In genomic region chr12:11779286-11779685, GRCh38 we compare ENCODE assay signal across 9 cellular contexts.
A peak's percentile ranks its signal among the peaks of the same experiment; 100 is the strongest.
DNase-seq lines count a peak whose midpoint lies in the region; ATAC-seq, FAIRE-seq and TF ChIP-seq lines count a peak whose summit lies in the region.
"Had no signal": no experiment of that assay in that cellular context is flagged by ENCODE, and none has a peak within 500 bp of the region (broad histone marks: within the 10 kb centered on the region; RNA-seq: fewer than 3 reads in every experiment).

No MANE protein-coding gene starts in this region.

- peaks cover 12% of the 10 kb centered on the region for H4K20me1 ChIP-seq in Loucy (ENCODE audit: insufficient read depth, low read length, poor library complexity, severe bottlenecking)
- no peaks in the 10 kb centered on the region for H4K20me1 ChIP-seq in endothelial cell of umbilical vein (replicated peaks; ENCODE audit: control insufficient read depth, extremely low read depth, insufficient read depth, low read length)

- TF ChIP-seq CTCF in Loucy (conservative IDR thresholded peaks at IDR 0.05; ENCODE audit: low read length) (no peak), endothelial cell of umbilical vein (IDR thresholded peaks at IDR 0.05; ENCODE audit: extremely low read depth in 1 of 2, insufficient read depth in 1 of 2, low read depth in 1 of 2, low read length in 2 of 2) (no peak), psoas muscle (IDR thresholded peaks at IDR 0.05) (no peak)

- H3K36me3 ChIP-seq in Loucy (ENCODE audit: insufficient read depth, low read length) (peaks cover 26% of the 10 kb centered on the region; the same call in 1 of the 2 replicates), endothelial cell of umbilical vein (ENCODE audit: control insufficient read depth in 2 of 2, extremely low read depth in 1 of 2, insufficient read depth in 2 of 2, low read length in 2 of 2) (no peaks in the 10 kb centered on the region), psoas muscle (ENCODE audit: insufficient read depth in 1 of 2, low read depth in 1 of 2) (no peaks in the 10 kb centered on the region)

- peak; percentile 75 to 92 (median 82) for ATAC-seq in psoas muscle

- CTCF ChIA-PET in endothelial cell of umbilical vein (lab: Charles Lee), result no interaction called here

- no TSS peak for BruUV-seq in endothelial cell of umbilical vein (replicated peaks; lab: Mats Ljungman, UMichigan)

- peaks cover 16% of the 10 kb centered on the region for H3K4me1 ChIP-seq in Loucy (ENCODE audit: insufficient read depth, low read length, poor library complexity, severe bottlenecking)
- H3K4me1 ChIP-seq in endothelial cell of umbilical vein (ENCODE audit: control insufficient read depth, extremely low read depth, insufficient read depth, low read length), result no peaks in the 10 kb centered on the region
- peaks cover 38% of the 10 kb centered on the region for H3K4me1 ChIP-seq in psoas muscle

- WGBS in psoas muscle, 3 donors, result 10 to 19% (median 13%) methylated on average over 3 of the region's 3 CpGs

- H3K9me1 ChIP-seq in endothelial cell of umbilical vein (replicated peaks; ENCODE audit: control insufficient read depth, extremely low read depth, insufficient read depth, low read length), result no peaks in the 10 kb centered on the region

- H3K9me2 ChIP-seq in Loucy (replicated peaks; ENCODE audit: low read depth, low read length), result no peaks in the 10 kb centered on the region

- intact Hi-C loops in endothelial cell of umbilical vein (cut with micrococcal nuclease) (no loop called here), psoas muscle (cut with DNase I) (no loop called here)

- H3K9me3 ChIP-seq in Loucy (ENCODE audit: insufficient read depth, low read depth, low read length) (no peaks in the 10 kb centered on the region), endothelial cell of umbilical vein (replicated peaks; ENCODE audit: control insufficient read depth, insufficient read depth, low read length) (no peaks in the 10 kb centered on the region), psoas muscle (no peaks in the 10 kb centered on the region)

- DNase-seq in EL (peak; percentile 12), endothelial cell of umbilical vein (ENCODE audit: low read depth, low spot score) (no peak), psoas muscle (no peak), NCI-H2081 treated with DMSO at 0.1 percent for 48 hours (lab: John Stamatoyannopoulos, UW) (no peak), activated gamma-delta T cell (lab: John Stamatoyannopoulos, UW) (no peak), H4 (ENCODE audit: low spot score) (no peak)
- DNase-seq in activated CD8-positive, alpha-beta memory T cell treated with anti-CD3 and anti-CD28 coated beads, Interleukin-2, amount 50 U/mL, for 4 hours, result no peak
- DNase-seq: anterior cingulate cortex had no signal

- H3K27me3 ChIP-seq in Loucy (ENCODE audit: insufficient read depth, low read length, poor library complexity, severe bottlenecking) (no peaks in the 10 kb centered on the region), endothelial cell of umbilical vein (ENCODE audit: control insufficient read depth in 2 of 2, insufficient read depth in 2 of 2, low read length in 2 of 2) (no peaks in the 10 kb centered on the region), psoas muscle (ENCODE audit: insufficient read depth in 3 of 3, low read length in 2 of 3) (no peaks in the 10 kb centered on the region)

- POLR2A ChIA-PET in endothelial cell of umbilical vein (lab: Charles Lee), result no interaction called here

- H3K9ac ChIP-seq in Loucy (ENCODE audit: low read depth, low read length, poor library complexity, severe bottlenecking), result no peak overlapping the region
- H3K9ac ChIP-seq in endothelial cell of umbilical vein (replicated peaks; ENCODE audit: extremely low read depth, insufficient read depth, low read length), result no peak overlapping the region

- dilution Hi-C loops in endothelial cell of umbilical vein (cut with MboI; ENCODE audit: extremely low pct_ligation_motif_present, low sequenced_read_pairs), result no loop called here

- H3K4me2 ChIP-seq in Loucy (ENCODE audit: low read depth, low read length, poor library complexity, severe bottlenecking) (peak overlapping the region; percentile 37), endothelial cell of umbilical vein (ENCODE audit: insufficient read depth, low read length) (no peak overlapping the region)

- H3F3A ChIP-seq in Loucy (ENCODE audit: low read depth), result no peaks in the 10 kb centered on the region

- no peak overlapping the region for H3K27ac ChIP-seq in endothelial cell of umbilical vein (ENCODE audit: insufficient read depth, low read depth, low read length)
- peak overlapping the region; percentile 47 for H3K27ac ChIP-seq in psoas muscle

- H3K79me2 ChIP-seq in Loucy (ENCODE audit: insufficient read depth, low read length) (peaks cover 96% of the 10 kb centered on the region), endothelial cell of umbilical vein (ENCODE audit: control insufficient read depth, insufficient read depth, low read length) (peaks cover 42% of the 10 kb centered on the region)

- H3K4me3 ChIP-seq in Loucy (ENCODE audit: low read length, poor library complexity, severe bottlenecking) (no peak overlapping the region), endothelial cell of umbilical vein (replicated peaks in 1 of 3; ENCODE audit: insufficient read depth in 1 of 3, low read depth in 1 of 3, low read length in 3 of 3) (no peak overlapping the region), psoas muscle (no peak overlapping the region)

- no peak overlapping the region for H2AFZ ChIP-seq in Loucy (ENCODE audit: low read length)
- H2AFZ ChIP-seq in endothelial cell of umbilical vein (ENCODE audit: low read depth, low read length), result no peak overlapping the region

- TF ChIP-seq POLR2A in endothelial cell of umbilical vein (IDR thresholded peaks at IDR 0.05; ENCODE audit: low read depth, low read length), result no peak

- peak; percentile 44 for FAIRE-seq in endothelial cell of umbilical vein (lab: Jason Lieb, UNC)

TF ChIP-seq in endothelial cell of umbilical vein, 7 proteins besides CTCF, POLR2A, EP300 and RAD21:
- TF ChIP-seq MAX (IDR thresholded peaks at IDR 0.05; ENCODE audit: insufficient read depth, insufficient read length), result no peak
- no peak for TF ChIP-seq MYC (IDR thresholded peaks at IDR 0.05; ENCODE audit: low read depth, low read length)
- TF ChIP-seq POLR2AphosphoS5 (IDR thresholded peaks at IDR 0.05; ENCODE audit: insufficient read depth, low read depth, low read length), result no peak
- no peak for TF ChIP-seq JUN (IDR thresholded peaks at IDR 0.05; ENCODE audit: borderline replicate concordance, insufficient read depth, insufficient read length, low read depth)
- TF ChIP-seq FOS (IDR thresholded peaks at IDR 0.05; ENCODE audit: borderline replicate concordance, insufficient read depth, low read length), result no peak
- TF ChIP-seq EZH2 (IDR thresholded peaks at IDR 0.05; ENCODE audit: borderline replicate concordance, low read depth, low read length, severe bottlenecking), result no peak
- no peak for TF ChIP-seq GATA2 (IDR thresholded peaks at IDR 0.05; ENCODE audit: insufficient read depth, insufficient read length, low read depth, low read length)
